In the genomic region with DNA sequence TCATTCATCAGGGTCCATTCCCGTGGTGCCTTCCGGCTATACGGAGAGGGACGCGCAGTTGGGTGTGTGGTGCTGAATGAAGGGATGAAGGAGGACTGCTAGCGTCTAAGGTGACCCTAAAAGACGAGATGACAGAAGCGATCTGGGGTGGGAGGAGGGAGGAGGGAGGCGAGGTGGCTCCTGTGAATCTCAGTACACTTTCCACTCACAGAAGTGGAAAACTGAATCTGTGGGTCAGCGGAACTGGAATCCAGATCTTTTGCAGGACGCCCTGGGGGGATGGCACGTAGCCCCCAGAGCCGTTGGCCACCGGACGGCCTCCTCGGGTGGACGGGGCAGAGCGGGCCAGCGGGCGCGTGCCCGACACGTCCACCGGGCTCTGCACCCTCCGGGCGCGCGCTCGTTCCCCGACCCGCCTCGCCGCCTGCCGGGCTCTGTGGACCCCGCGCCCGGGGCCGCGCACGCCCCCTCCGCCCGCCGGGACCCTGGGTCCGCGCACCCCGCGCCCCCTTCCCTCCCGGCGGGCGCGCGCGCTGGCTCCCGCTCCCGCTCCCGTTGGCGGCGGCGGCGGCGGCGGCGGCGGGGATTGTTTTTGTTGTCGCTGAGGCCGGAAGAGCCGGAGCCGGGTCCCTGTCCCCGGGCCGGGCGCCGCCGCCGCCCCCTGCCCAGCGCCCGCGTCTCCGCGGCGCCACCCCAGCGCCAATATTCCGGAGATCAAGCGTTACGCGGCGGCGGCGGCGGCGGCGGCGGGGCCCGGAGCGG, we compare ENCODE assay signal across 1 cellular context.
TF ChIP-seq lines count a peak whose summit lies in the region.

Gene AGO4, plus strand, starts transcription at position 403 of the 762 bp plus-strand sequence. CDS start 401 bp downstream, outside the sequence.

TF ChIP-seq in HepG2, 621 proteins besides CTCF, POLR2A, EP300 and RAD21 (continued from another document and continues in another):
- TF ChIP-seq, protein P1, sequence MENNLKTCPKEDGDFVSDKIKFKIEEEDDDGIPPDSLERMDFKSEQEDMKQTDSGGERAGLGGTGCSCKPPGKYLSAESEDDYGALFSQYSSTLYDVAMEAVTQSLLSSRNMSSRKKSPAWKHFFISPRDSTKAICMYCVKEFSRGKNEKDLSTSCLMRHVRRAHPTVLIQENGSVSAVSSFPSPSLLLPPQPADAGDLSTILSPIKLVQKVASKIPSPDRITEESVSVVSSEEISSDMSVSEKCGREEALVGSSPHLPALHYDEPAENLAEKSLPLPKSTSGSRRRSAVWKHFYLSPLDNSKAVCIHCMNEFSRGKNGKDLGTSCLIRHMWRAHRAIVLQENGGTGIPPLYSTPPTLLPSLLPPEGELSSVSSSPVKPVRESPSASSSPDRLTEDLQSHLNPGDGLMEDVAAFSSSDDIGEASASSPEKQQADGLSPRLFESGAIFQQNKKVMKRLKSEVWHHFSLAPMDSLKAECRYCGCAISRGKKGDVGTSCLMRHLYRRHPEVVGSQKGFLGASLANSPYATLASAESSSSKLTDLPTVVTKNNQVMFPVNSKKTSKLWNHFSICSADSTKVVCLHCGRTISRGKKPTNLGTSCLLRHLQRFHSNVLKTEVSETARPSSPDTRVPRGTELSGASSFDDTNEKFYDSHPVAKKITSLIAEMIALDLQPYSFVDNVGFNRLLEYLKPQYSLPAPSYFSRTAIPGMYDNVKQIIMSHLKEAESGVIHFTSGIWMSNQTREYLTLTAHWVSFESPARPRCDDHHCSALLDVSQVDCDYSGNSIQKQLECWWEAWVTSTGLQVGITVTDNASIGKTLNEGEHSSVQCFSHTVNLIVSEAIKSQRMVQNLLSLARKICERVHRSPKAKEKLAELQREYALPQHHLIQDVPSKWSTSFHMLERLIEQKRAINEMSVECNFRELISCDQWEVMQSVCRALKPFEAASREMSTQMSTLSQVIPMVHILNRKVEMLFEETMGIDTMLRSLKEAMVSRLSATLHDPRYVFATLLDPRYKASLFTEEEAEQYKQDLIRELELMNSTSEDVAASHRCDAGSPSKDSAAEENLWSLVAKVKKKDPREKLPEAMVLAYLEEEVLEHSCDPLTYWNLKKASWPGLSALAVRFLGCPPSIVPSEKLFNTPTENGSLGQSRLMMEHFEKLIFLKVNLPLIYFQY (CRISPR knock-in tag; IDR thresholded peaks at IDR 0.05; ENCODE audit: borderline replicate concordance) = no peak
- TF ChIP-seq YY1 (IDR thresholded peaks at IDR 0.05; ENCODE audit: insufficient read depth, insufficient replicate concordance, low read depth, low read length) (no peak), ZNF841 (CRISPR knock-in tag; IDR thresholded peaks at IDR 0.05; ENCODE audit: borderline replicate concordance) (no peak), CEBPB (IDR thresholded peaks at IDR 0.05; ENCODE audit: borderline replicate concordance, low read depth, low read length) (no peak), HMG20A (CRISPR knock-in tag; IDR thresholded peaks at IDR 0.05; ENCODE audit: borderline replicate concordance) (no peak), ZNF546 (CRISPR knock-in tag; conservative IDR thresholded peaks at IDR 0.05) (no peak), SNRNP70 (IDR thresholded peaks at IDR 0.05; ENCODE audit: low read depth, low read length) (no peak), ZNF616 (CRISPR knock-in tag; IDR thresholded peaks at IDR 0.05; ENCODE audit: low read depth) (no peak), JUND (CRISPR knock-in tag; IDR thresholded peaks at IDR 0.05) (no peak), MEF2D (CRISPR knock-in tag; IDR thresholded peaks at IDR 0.05) (no peak), JUN (CRISPR knock-in tag; IDR thresholded peaks at IDR 0.05) (no peak), KLF16 (CRISPR knock-in tag; IDR thresholded peaks at IDR 0.05) (no peak), HNRNPK (IDR thresholded peaks at IDR 0.05; ENCODE audit: low read depth, low read length, poor library complexity, severe bottlenecking) (no peak), GMEB1 (CRISPR knock-in tag; IDR thresholded peaks at IDR 0.05; ENCODE audit: borderline replicate concordance) (no peak; the same call in 1 of the 2 replicates), KDM1A (CRISPR knock-in tag; IDR thresholded peaks at IDR 0.05) (no peak), CEBPZ (IDR thresholded peaks at IDR 0.05; ENCODE audit: low read length) (no peak), ZBTB20 (CRISPR knock-in tag; IDR thresholded peaks at IDR 0.05; ENCODE audit: borderline replicate concordance, low read depth) (no peak)
- TF ChIP-seq, protein P2, sequence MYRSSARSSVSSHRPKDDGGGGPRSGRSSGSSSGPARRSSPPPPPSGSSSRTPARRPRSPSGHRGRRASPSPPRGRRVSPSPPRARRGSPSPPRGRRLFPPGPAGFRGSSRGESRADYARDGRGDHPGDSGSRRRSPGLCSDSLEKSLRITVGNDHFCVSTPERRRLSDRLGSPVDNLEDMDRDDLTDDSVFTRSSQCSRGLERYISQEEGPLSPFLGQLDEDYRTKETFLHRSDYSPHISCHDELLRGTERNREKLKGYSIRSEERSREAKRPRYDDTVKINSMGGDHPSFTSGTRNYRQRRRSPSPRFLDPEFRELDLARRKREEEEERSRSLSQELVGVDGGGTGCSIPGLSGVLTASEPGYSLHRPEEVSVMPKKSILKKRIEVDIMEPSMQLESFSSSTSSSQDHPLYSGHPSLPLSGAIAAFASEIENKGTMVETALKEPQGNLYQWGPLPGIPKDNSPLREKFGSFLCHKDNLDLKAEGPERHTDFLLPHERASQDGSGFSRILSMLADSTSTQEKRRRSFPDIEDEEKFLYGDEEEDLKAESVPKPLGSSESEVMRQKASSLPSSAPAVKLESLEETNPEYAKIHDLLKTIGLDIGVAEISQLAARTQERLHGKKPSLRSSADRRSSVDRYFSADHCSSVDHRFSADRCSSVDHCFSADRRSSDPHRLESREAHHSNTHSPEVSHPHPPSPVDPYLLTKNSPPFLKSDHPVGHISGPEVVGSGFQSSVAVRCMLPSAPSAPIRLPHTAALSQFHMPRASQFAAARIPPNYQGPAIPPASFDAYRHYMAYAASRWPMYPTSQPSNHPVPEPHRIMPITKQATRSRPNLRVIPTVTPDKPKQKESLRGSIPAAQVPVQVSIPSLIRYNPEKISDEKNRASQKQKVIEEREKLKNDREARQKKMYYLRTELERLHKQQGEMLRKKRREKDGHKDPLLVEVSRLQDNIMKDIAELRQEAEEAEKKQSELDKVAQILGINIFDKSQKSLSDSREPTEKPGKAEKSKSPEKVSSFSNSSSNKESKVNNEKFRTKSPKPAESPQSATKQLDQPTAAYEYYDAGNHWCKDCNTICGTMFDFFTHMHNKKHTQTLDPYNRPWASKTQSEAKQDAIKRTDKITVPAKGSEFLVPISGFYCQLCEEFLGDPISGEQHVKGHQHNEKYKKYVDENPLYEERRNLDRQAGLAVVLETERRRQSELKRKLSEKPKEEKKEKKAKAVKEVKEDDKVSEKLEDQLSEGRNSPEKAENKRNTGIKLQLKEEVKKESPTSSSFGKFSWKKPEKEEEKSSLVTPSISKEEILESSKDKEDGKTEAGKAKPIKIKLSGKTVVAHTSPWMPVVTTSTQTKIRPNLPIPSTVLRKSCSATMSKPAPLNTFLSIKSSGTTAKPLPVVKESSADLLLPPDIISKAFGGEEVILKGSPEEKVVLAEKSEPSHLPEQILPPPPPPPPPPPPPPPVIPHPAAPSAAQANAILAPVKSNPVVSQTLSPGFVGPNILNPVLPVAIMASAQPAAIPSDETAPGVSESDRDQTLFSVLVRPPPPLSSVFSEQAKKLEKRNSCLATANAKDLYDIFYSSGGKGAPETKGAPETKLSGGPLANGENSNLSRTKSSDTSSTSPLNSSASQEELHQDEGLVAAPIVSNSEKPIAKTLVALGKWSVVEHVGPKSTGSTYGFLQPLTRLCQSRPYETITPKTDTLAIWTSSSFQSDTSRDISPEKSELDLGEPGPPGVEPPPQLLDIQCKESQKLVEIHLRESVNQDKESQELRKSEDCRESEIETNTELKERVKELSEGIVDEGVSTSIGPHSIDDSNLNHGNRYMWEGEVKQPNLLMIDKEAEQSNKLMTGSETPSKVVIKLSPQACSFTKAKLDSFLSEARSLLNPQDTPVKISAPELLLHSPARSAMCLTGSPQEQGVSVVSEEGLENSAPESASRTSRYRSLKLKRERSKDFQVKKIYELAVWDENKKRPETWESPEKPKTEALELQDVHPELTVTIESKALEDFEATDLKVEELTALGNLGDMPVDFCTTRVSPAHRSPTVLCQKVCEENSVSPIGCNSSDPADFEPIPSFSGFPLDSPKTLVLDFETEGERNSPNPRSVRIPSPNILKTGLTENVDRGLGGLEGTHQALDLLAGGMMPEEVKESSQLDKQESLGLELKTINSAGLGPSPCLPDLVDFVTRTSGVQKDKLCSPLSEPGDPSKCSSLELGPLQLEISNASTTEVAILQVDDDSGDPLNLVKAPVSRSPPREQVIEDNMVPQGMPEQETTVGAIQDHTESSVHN (CRISPR knock-in tag; IDR thresholded peaks at IDR 0.05) = peak; percentile 42; the same call in 1 of the 2 replicates
- TF ChIP-seq, protein P3, sequence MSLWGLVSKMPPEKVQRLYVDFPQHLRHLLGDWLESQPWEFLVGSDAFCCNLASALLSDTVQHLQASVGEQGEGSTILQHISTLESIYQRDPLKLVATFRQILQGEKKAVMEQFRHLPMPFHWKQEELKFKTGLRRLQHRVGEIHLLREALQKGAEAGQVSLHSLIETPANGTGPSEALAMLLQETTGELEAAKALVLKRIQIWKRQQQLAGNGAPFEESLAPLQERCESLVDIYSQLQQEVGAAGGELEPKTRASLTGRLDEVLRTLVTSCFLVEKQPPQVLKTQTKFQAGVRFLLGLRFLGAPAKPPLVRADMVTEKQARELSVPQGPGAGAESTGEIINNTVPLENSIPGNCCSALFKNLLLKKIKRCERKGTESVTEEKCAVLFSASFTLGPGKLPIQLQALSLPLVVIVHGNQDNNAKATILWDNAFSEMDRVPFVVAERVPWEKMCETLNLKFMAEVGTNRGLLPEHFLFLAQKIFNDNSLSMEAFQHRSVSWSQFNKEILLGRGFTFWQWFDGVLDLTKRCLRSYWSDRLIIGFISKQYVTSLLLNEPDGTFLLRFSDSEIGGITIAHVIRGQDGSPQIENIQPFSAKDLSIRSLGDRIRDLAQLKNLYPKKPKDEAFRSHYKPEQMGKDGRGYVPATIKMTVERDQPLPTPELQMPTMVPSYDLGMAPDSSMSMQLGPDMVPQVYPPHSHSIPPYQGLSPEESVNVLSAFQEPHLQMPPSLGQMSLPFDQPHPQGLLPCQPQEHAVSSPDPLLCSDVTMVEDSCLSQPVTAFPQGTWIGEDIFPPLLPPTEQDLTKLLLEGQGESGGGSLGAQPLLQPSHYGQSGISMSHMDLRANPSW (CRISPR knock-in tag; IDR thresholded peaks at IDR 0.05; ENCODE audit: borderline replicate concordance) = no peak
- TF ChIP-seq, protein P4, sequence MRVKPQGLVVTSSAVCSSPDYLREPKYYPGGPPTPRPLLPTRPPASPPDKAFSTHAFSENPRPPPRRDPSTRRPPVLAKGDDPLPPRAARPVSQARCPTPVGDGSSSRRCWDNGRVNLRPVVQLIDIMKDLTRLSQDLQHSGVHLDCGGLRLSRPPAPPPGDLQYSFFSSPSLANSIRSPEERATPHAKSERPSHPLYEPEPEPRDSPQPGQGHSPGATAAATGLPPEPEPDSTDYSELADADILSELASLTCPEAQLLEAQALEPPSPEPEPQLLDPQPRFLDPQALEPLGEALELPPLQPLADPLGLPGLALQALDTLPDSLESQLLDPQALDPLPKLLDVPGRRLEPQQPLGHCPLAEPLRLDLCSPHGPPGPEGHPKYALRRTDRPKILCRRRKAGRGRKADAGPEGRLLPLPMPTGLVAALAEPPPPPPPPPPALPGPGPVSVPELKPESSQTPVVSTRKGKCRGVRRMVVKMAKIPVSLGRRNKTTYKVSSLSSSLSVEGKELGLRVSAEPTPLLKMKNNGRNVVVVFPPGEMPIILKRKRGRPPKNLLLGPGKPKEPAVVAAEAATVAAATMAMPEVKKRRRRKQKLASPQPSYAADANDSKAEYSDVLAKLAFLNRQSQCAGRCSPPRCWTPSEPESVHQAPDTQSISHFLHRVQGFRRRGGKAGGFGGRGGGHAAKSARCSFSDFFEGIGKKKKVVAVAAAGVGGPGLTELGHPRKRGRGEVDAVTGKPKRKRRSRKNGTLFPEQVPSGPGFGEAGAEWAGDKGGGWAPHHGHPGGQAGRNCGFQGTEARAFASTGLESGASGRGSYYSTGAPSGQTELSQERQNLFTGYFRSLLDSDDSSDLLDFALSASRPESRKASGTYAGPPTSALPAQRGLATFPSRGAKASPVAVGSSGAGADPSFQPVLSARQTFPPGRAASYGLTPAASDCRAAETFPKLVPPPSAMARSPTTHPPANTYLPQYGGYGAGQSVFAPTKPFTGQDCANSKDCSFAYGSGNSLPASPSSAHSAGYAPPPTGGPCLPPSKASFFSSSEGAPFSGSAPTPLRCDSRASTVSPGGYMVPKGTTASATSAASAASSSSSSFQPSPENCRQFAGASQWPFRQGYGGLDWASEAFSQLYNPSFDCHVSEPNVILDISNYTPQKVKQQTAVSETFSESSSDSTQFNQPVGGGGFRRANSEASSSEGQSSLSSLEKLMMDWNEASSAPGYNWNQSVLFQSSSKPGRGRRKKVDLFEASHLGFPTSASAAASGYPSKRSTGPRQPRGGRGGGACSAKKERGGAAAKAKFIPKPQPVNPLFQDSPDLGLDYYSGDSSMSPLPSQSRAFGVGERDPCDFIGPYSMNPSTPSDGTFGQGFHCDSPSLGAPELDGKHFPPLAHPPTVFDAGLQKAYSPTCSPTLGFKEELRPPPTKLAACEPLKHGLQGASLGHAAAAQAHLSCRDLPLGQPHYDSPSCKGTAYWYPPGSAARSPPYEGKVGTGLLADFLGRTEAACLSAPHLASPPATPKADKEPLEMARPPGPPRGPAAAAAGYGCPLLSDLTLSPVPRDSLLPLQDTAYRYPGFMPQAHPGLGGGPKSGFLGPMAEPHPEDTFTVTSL (CRISPR knock-in tag; IDR thresholded peaks at IDR 0.05; ENCODE audit: borderline replicate concordance) = no peak
